In genomic region chr2:20425884-20426283, GRCh38 we compare ENCODE assay signal across 21 cellular contexts. TPM values are rescaled to one million over a fixed set of nuclear protein-coding genes. Genes with fewer than 3 reads are reported as not detected.
DNase-seq lines count a peak whose midpoint lies in the region; TF ChIP-seq lines count a peak whose summit lies in the region.
"Had no signal": no experiment of that assay in that cellular context is flagged by ENCODE, and none has a peak within 500 bp of the region (broad histone marks: within the 10 kb centered on the region; RNA-seq: fewer than 3 reads in every experiment).

No MANE protein-coding gene starts in this region.

- no peak for TF ChIP-seq EP300 in transverse colon (IDR thresholded peaks at IDR 0.05; ENCODE audit: low read depth)

- no peaks in the 10 kb centered on the region for H3K27me3 ChIP-seq in transverse colon
- H3K27me3 ChIP-seq: BE2C, heart right ventricle, uterus had no signal

- in situ Hi-C loops in transverse colon (cut with MboI; ENCODE audit: low pct_ligation_motif_present in 1 of 4, low pct_unique_long_range_greater_than_20kb in 1 of 4, low sequenced_read_pairs in 3 of 4) = loop anchor here in 1 of 4 donors (25.0 kb wide), 1 partner anchor 211 kb away; no protein-coding TSS in a partner anchor

- peak overlapping the region; percentile 50 for H3K27ac Mint-ChIP-seq in activated CD4-positive, alpha-beta T cell treated with anti-CD3 and anti-CD28 coated beads, Interleukin-2, amount 10 ng/mL, durations not matched to agents 24 days and 14 days
- H3K27ac Mint-ChIP-seq in activated CD4-positive, alpha-beta memory T cell treated with anti-CD3 and anti-CD28 coated beads, Interleukin-2, amount 10 ng/mL, durations not matched to agents 7 days and 5 days = peak overlapping the region; percentile 19
- H3K27ac Mint-ChIP-seq in Calu3 (ENCODE audit: unreplicated experiment) = no peak overlapping the region
- H3K27ac Mint-ChIP-seq: activated naive CD4-positive, alpha-beta T cell treated with anti-CD3 and anti-CD28 coated beads, Interleukin-2, amount 50 U/mL, for 24 hours had no signal

- H3K36me3 Mint-ChIP-seq in activated CD4-positive, alpha-beta T cell treated with anti-CD3 and anti-CD28 coated beads, Interleukin-2, amount 10 ng/mL, durations not matched to agents 24 days and 14 days (ENCODE audit: low read depth) = no peaks in the 10 kb centered on the region
- H3K36me3 Mint-ChIP-seq in activated CD4-positive, alpha-beta memory T cell treated with anti-CD3 and anti-CD28 coated beads, Interleukin-2, amount 10 ng/mL, durations not matched to agents 7 days and 5 days (ENCODE audit: low read depth) = no peaks in the 10 kb centered on the region
- H3K36me3 Mint-ChIP-seq in Calu3 (ENCODE audit: insufficient read depth, unreplicated experiment) = peaks cover 4% of the 10 kb centered on the region
- H3K36me3 Mint-ChIP-seq: activated naive CD4-positive, alpha-beta T cell treated with anti-CD3 and anti-CD28 coated beads, Interleukin-2, amount 50 U/mL, for 24 hours had no signal

- intact Hi-C loops in activated CD4-positive, alpha-beta T cell treated with anti-CD3 and anti-CD28 coated beads, Interleukin-2, amount 10 ng/mL, durations not matched to agents 24 days and 14 days (cut with micrococcal nuclease) = no loop called here
- intact Hi-C loops in lower leg skin (cut with DNase I; ENCODE audit: low total_unique reads) = no loop called here
- intact Hi-C loops in transverse colon (cut with DNase I; ENCODE audit: low total_unique reads) = no loop called here
- intact Hi-C loops in Calu3 (cut with micrococcal nuclease; ENCODE audit: unreplicated experiment) = no loop called here

- H3K4me1 ChIP-seq in transverse colon = peaks cover 23 to 55% (median 32%) of the 10 kb centered on the region in 4 donors

- no peak overlapping the region for H3K4me3 Mint-ChIP-seq in activated CD4-positive, alpha-beta T cell treated with anti-CD3 and anti-CD28 coated beads, Interleukin-2, amount 10 ng/mL, durations not matched to agents 24 days and 14 days
- H3K4me3 Mint-ChIP-seq in activated CD4-positive, alpha-beta memory T cell treated with anti-CD3 and anti-CD28 coated beads, Interleukin-2, amount 10 ng/mL, durations not matched to agents 7 days and 5 days = no peak overlapping the region
- H3K4me3 Mint-ChIP-seq in Calu3 (ENCODE audit: low read depth, unreplicated experiment) = no peak overlapping the region
- H3K4me3 Mint-ChIP-seq: activated naive CD4-positive, alpha-beta T cell treated with anti-CD3 and anti-CD28 coated beads, Interleukin-2, amount 50 U/mL, for 24 hours; activated T-cell treated with anti-CD3 and anti-CD28 coated beads, Interleukin-2, amount 50 U/mL, for 4 hours had no signal

- no peak for TF ChIP-seq CTCF in lower leg skin (IDR thresholded peaks at IDR 0.05)
- no peak for TF ChIP-seq CTCF in transverse colon (IDR thresholded peaks at IDR 0.05)
- no peak for TF ChIP-seq CTCF in Calu3 (IDR thresholded peaks at IDR 0.05; ENCODE audit: unreplicated experiment)

- H3K9me3 ChIP-seq in transverse colon = no peaks in the 10 kb centered on the region
- H3K9me3 ChIP-seq: BE2C, heart right ventricle, uterus had no signal

- no TSS peak for BruUV-seq in Calu3 (replicated peaks; lab: Mats Ljungman, UMichigan)

- TF ChIP-seq POLR2A in lower leg skin (IDR thresholded peaks at IDR 0.05) = no peak
- no peak for TF ChIP-seq POLR2A in transverse colon (IDR thresholded peaks at IDR 0.05)

- H3K9me3 Mint-ChIP-seq in activated CD4-positive, alpha-beta T cell treated with anti-CD3 and anti-CD28 coated beads, Interleukin-2, amount 10 ng/mL, durations not matched to agents 24 days and 14 days = no peaks in the 10 kb centered on the region
- H3K9me3 Mint-ChIP-seq in activated CD4-positive, alpha-beta memory T cell treated with anti-CD3 and anti-CD28 coated beads, Interleukin-2, amount 10 ng/mL, durations not matched to agents 7 days and 5 days = peaks cover 3% of the 10 kb centered on the region
- no peaks in the 10 kb centered on the region for H3K9me3 Mint-ChIP-seq in Calu3 (ENCODE audit: low read depth, unreplicated experiment)
- H3K9me3 Mint-ChIP-seq: activated naive CD4-positive, alpha-beta T cell treated with anti-CD3 and anti-CD28 coated beads, Interleukin-2, amount 50 U/mL, for 24 hours; activated T-cell treated with anti-CD3 and anti-CD28 coated beads, Interleukin-2, amount 50 U/mL, for 4 hours had no signal

- H3K27me3 Mint-ChIP-seq in activated CD4-positive, alpha-beta T cell treated with anti-CD3 and anti-CD28 coated beads, Interleukin-2, amount 10 ng/mL, durations not matched to agents 24 days and 14 days = no peaks in the 10 kb centered on the region
- no peaks in the 10 kb centered on the region for H3K27me3 Mint-ChIP-seq in activated CD4-positive, alpha-beta memory T cell treated with anti-CD3 and anti-CD28 coated beads, Interleukin-2, amount 10 ng/mL, durations not matched to agents 7 days and 5 days
- peaks cover 38% of the 10 kb centered on the region for H3K27me3 Mint-ChIP-seq in Calu3 (ENCODE audit: unreplicated experiment)
- H3K27me3 Mint-ChIP-seq: activated naive CD4-positive, alpha-beta T cell treated with anti-CD3 and anti-CD28 coated beads, Interleukin-2, amount 50 U/mL, for 24 hours had no signal

- no peak for DNase-seq in activated CD4-positive, alpha-beta T cell treated with anti-CD3 and anti-CD28 coated beads, Interleukin-2, amount 10 ng/mL, durations not matched to agents 24 days and 14 days
- no peak for DNase-seq in activated CD4-positive, alpha-beta T cell treated with anti-CD3 and anti-CD28 coated beads, Interleukin-2, amount 50 U/mL, for 1 hour
- DNase-seq in activated CD4-positive, alpha-beta memory T cell treated with anti-CD3 and anti-CD28 coated beads, Interleukin-2, amount 10 ng/mL, durations not matched to agents 7 days and 5 days = no peak
- peak; percentile 15 to 40 for DNase-seq in lower leg skin (ENCODE audit: low spot score in 2 of 2)
- DNase-seq in transverse colon = peak; percentile 7
- DNase-seq in HPDE6-E6E7 (ENCODE audit: extremely low spot score) = no peak
- no peak for DNase-seq in amygdala (lab: John Stamatoyannopoulos, UW)
- DNase-seq in Calu3 = no peak
- DNase-seq: 8988T; activated CD8-positive, alpha-beta memory T cell treated with anti-CD3 and anti-CD28 coated beads for 24 hours; activated T-cell treated with anti-CD3 and anti-CD28 coated beads, Interleukin-2, amount 50 U/mL, for 4 hours; BE2C; heart right ventricle; left ventricle myocardium superior; NCI-H2171 treated with DMSO at 0.1 percent for 48 hours; NCI-H69; Right ventricle myocardium superior; stimulated activated CD8-positive, alpha-beta memory T cell treated with anti-CD3 and anti-CD28 coated beads, Interleukin-4, amount 100 ng/mL, for 48 hours; T-helper 1 cell had no signal

- H3K4me1 Mint-ChIP-seq in activated CD4-positive, alpha-beta T cell treated with anti-CD3 and anti-CD28 coated beads, Interleukin-2, amount 10 ng/mL, durations not matched to agents 24 days and 14 days = peaks cover 41% of the 10 kb centered on the region
- peaks cover 57% of the 10 kb centered on the region for H3K4me1 Mint-ChIP-seq in activated CD4-positive, alpha-beta memory T cell treated with anti-CD3 and anti-CD28 coated beads, Interleukin-2, amount 10 ng/mL, durations not matched to agents 7 days and 5 days
- H3K4me1 Mint-ChIP-seq in Calu3 (ENCODE audit: low read depth, unreplicated experiment) = no peaks in the 10 kb centered on the region

- CTCF ChIA-PET in activated CD4-positive, alpha-beta memory T cell treated with anti-CD3 and anti-CD28 coated beads, Interleukin-2, amount 10 ng/mL, durations not matched to agents 7 days and 5 days (lab: Charles Lee) = interaction anchor here (1.3 to 7.3 kb wide), 3 partner anchors 14 to 225 kb away, joined by 5 to 106 read pairs (median 6); partner anchors contain the start of genes HS1BP3 and RHOB
- CTCF ChIA-PET in Calu3 (lab: Charles Lee) = interaction anchor here (1.8 kb wide), 1 partner anchor 15 kb away, joined by 12 read pairs; no protein-coding TSS in a partner anchor

- no peak overlapping the region for H3K4me3 ChIP-seq in lower leg skin (ENCODE audit: low read depth, poor library complexity, severe bottlenecking)
- no peak overlapping the region for H3K4me3 ChIP-seq in transverse colon
- H3K4me3 ChIP-seq: heart right ventricle, uterus had no signal

- H3K27ac ChIP-seq in transverse colon = peak overlapping the region; percentile 57 to 84 (median 72)

- POLR2A ChIA-PET in activated CD4-positive, alpha-beta memory T cell treated with anti-CD3 and anti-CD28 coated beads, Interleukin-2, amount 10 ng/mL, durations not matched to agents 7 days and 5 days (lab: Charles Lee) = no interaction called here

- 85 to 98% methylated on average over 2 of the region's 2 CpGs for WGBS in lower leg skin, 2 donors
- WGBS in transverse colon (ENCODE audit: low coverage in 1 of 2), 2 donors = 60 to 89% methylated on average over 1 to 2 of the region's 2 CpGs

- H3K36me3 ChIP-seq in transverse colon = no peaks in the 10 kb centered on the region
- H3K36me3 ChIP-seq: BE2C, heart right ventricle, uterus had no signal

RNA-seq across cellular contexts. Expression of gene RHOB, which starts 21.0 kb away (rescaled TPM):
- total RNA-seq in activated CD4-positive, alpha-beta T cell treated with anti-CD3 and anti-CD28 coated beads, Interleukin-2, amount 10 ng/mL, durations not matched to agents 24 days and 14 days = 16.4 and 18.5 TPM in 2 replicates
- total RNA-seq in activated CD4-positive, alpha-beta memory T cell treated with anti-CD3 and anti-CD28 coated beads, Interleukin-2, amount 10 ng/mL, durations not matched to agents 7 days and 5 days = 10 to 100 TPM; 14.0 to 14.4 TPM
- total RNA-seq in lower leg skin (100 to 1,000 TPM; 569 to 894 (median 709) TPM), transverse colon (100 to 1,000 TPM; 360 to 732 (median 532) TPM), Calu3 (2022) (143 and 147 TPM in 2 replicates)

Comparison
In these comparisons a context has a peak if more than half of its experiments do, and no peak if none do; other contexts are left out.
1. DNase-seq: peak in lower leg skin (2 of 2) and transverse colon (single experiment); none in activated CD4-positive, alpha-beta T cell treated with anti-CD3 and anti-CD28 coated beads, Interleukin-2, amount 10 ng/mL, durations not matched to agents 24 days and 14 days (single experiment), activated CD4-positive, alpha-beta T cell treated with anti-CD3 and anti-CD28 coated beads, Interleukin-2, amount 50 U/mL, for 1 hour (single experiment), activated CD4-positive, alpha-beta memory T cell treated with anti-CD3 and anti-CD28 coated beads, Interleukin-2, amount 10 ng/mL, durations not matched to agents 7 days and 5 days (single experiment), HPDE6-E6E7 (single experiment), amygdala (0 of 56) and Calu3 (single experiment).